ENCODE assay signal across 30 cellular contexts in the genomic region with DNA sequence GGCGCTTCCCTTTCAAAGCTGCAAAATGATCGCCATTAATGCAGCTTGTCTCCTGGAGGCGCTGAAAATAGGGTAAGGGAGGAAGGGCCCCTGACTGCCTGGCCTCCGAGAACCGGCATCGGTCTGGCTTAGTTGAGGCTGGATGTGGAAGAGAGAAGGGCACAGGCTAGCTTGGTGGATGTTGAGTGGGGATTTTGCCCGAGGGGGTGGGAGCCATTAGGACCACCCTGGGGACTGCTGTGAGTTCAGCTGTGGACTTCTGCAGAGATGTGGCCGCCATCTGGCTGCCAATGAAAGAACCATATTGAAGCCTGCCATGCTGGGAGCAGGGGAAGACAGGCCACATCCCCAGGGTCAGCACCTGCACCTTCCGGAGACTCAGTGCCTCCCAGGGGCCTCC. TPM values are rescaled to one million over a fixed set of nuclear protein-coding genes. Genes with fewer than 3 reads are reported as not detected.
"Had no signal": no experiment of that assay in that cellular context is flagged by ENCODE, and none has a peak within 500 bp of the region (broad histone marks: within the 10 kb centered on the region; RNA-seq: fewer than 3 reads in every experiment).

No MANE protein-coding gene starts in this region.

- H3K4me3 Mint-ChIP-seq: activated CD4-positive, alpha-beta memory T cell treated with anti-CD3 and anti-CD28 coated beads, Interleukin-2, amount 10 ng/mL, durations not matched to agents 7 days and 5 days; activated CD4-positive, alpha-beta T cell treated with anti-CD3 and anti-CD28 coated beads for 36 hours; activated CD4-positive, alpha-beta T cell treated with anti-CD3 and anti-CD28 coated beads, Interleukin-2, amount 10 ng/mL, durations not matched to agents 24 days and 14 days; activated naive CD4-positive, alpha-beta T cell treated with anti-CD3 and anti-CD28 coated beads, Interleukin-2, amount 10 ng/mL, durations not matched to agents 7 days and 5 days; activated naive CD8-positive, alpha-beta T cell treated with anti-CD3 and anti-CD28 coated beads, Interleukin-2, amount 10 ng/mL, durations not matched to agents 7 days and 5 days; activated T-cell treated with anti-CD3 and anti-CD28 coated beads, Interleukin-2, amount 50 U/mL, for 24 hours; activated T-cell treated with anti-CD3 and anti-CD28 coated beads, Interleukin-2, amount 50 U/mL, for 72 hours; brain; effector memory CD8-positive, alpha-beta T cell had no signal

- H3K4me1 Mint-ChIP-seq: activated CD4-positive, alpha-beta T cell treated with anti-CD3 and anti-CD28 coated beads for 36 hours; brain had no signal

- H3K36me3 ChIP-seq: ascending aorta, breast epithelium, cardiac muscle cell, esophagus muscularis mucosa, gastrocnemius medialis had no signal

- ATAC-seq: activated CD4-positive, alpha-beta T cell treated with anti-CD3 and anti-CD28 coated beads for 36 hours; activated naive CD4-positive, alpha-beta T cell treated with anti-CD3 and anti-CD28 coated beads, Interleukin-2, amount 50 U/mL, for 72 hours; activated T-cell treated with anti-CD3 and anti-CD28 coated beads, Interleukin-2, amount 50 U/mL, for 72 hours; effector memory CD8-positive, alpha-beta T cell; foreskin keratinocyte; gastrocnemius medialis had no signal

- H3K27ac ChIP-seq: ascending aorta, breast epithelium, cardiac muscle cell, esophagus muscularis mucosa, foreskin keratinocyte, gastrocnemius medialis had no signal

- H3K9me3 Mint-ChIP-seq: activated CD4-positive, alpha-beta memory T cell treated with anti-CD3 and anti-CD28 coated beads, Interleukin-2, amount 10 ng/mL, durations not matched to agents 7 days and 5 days; activated naive CD4-positive, alpha-beta T cell treated with anti-CD3 and anti-CD28 coated beads, Interleukin-2, amount 10 ng/mL, durations not matched to agents 7 days and 5 days; activated naive CD4-positive, alpha-beta T cell treated with anti-CD3 and anti-CD28 coated beads, Interleukin-2, amount 50 U/mL, for 72 hours; activated T-cell treated with anti-CD3 and anti-CD28 coated beads, Interleukin-2, amount 50 U/mL, for 24 hours; brain; effector memory CD8-positive, alpha-beta T cell had no signal

- DNase-seq: activated CD4-positive, alpha-beta memory T cell treated with anti-CD3 and anti-CD28 coated beads, Interleukin-2, amount 10 ng/mL, durations not matched to agents 7 days and 5 days; activated CD4-positive, alpha-beta T cell treated with anti-CD3 and anti-CD28 coated beads for 36 hours; activated CD4-positive, alpha-beta T cell treated with anti-CD3 and anti-CD28 coated beads, Interleukin-2, amount 10 ng/mL, durations not matched to agents 24 days and 14 days; activated CD4-positive, alpha-beta T cell treated with anti-CD3 and anti-CD28 coated beads, Interleukin-2, amount 50 U/mL, for 4 hours; activated CD4-positive, CD25-positive, alpha-beta regulatory T cell; activated CD4-positive, CD25-positive, alpha-beta regulatory T cell treated with anti-CD3 and anti-CD28 coated beads, Interleukin-2, amount 50 U/mL, for 72 hours; activated CD8-positive, alpha-beta memory T cell treated with anti-CD3 and anti-CD28 coated beads, Interleukin-2, amount 50 U/mL, for 48 hours; activated gamma-delta T cell; activated naive CD4-positive, alpha-beta T cell; activated naive CD4-positive, alpha-beta T cell treated with anti-CD3 and anti-CD28 coated beads, Interleukin-2, amount 10 ng/mL, durations not matched to agents 7 days and 5 days; activated naive CD8-positive, alpha-beta T cell treated with anti-CD3 and anti-CD28 coated beads, Interleukin-2, amount 10 ng/mL, durations not matched to agents 7 days and 5 days; activated T-cell treated with anti-CD3 and anti-CD28 coated beads for 4 hours; activated T-cell treated with anti-CD3 and anti-CD28 coated beads, Interleukin-2, amount 50 U/mL, for 24 hours; activated T-cell treated with anti-CD3 and anti-CD28 coated beads, Interleukin-2, amount 50 U/mL, for 72 hours; central memory CD4-positive, alpha-beta T cell; cortex of kidney; dermis blood vessel endothelial cell; effector CD4-positive, alpha-beta T cell; effector memory CD8-positive, alpha-beta T cell; erythroblast; foreskin keratinocyte; gastrocnemius medialis; T-helper 2 cell had no signal

- H3K27me3 ChIP-seq: ascending aorta, cardiac muscle cell, gastrocnemius medialis had no signal

- H3K4me3 ChIP-seq: ascending aorta, breast epithelium, cardiac muscle cell, esophagus muscularis mucosa, gastrocnemius medialis had no signal

- H3K4me1 ChIP-seq: ascending aorta, breast epithelium, esophagus muscularis mucosa, foreskin keratinocyte, gastrocnemius medialis had no signal

- H3K36me3 Mint-ChIP-seq: activated naive CD4-positive, alpha-beta T cell treated with anti-CD3 and anti-CD28 coated beads, Interleukin-2, amount 10 ng/mL, durations not matched to agents 7 days and 5 days; activated naive CD4-positive, alpha-beta T cell treated with anti-CD3 and anti-CD28 coated beads, Interleukin-2, amount 50 U/mL, for 72 hours; activated naive CD8-positive, alpha-beta T cell treated with anti-CD3 and anti-CD28 coated beads, Interleukin-2, amount 10 ng/mL, durations not matched to agents 7 days and 5 days; brain had no signal

- H3K9me3 ChIP-seq: ascending aorta, breast epithelium, esophagus muscularis mucosa, gastrocnemius medialis had no signal

- H3K27ac Mint-ChIP-seq: activated CD4-positive, alpha-beta memory T cell treated with anti-CD3 and anti-CD28 coated beads, Interleukin-2, amount 10 ng/mL, durations not matched to agents 7 days and 5 days; activated CD4-positive, alpha-beta T cell treated with anti-CD3 and anti-CD28 coated beads for 36 hours; activated CD4-positive, alpha-beta T cell treated with anti-CD3 and anti-CD28 coated beads, Interleukin-2, amount 10 ng/mL, durations not matched to agents 24 days and 14 days; activated naive CD4-positive, alpha-beta T cell treated with anti-CD3 and anti-CD28 coated beads, Interleukin-2, amount 10 ng/mL, durations not matched to agents 7 days and 5 days; activated naive CD4-positive, alpha-beta T cell treated with anti-CD3 and anti-CD28 coated beads, Interleukin-2, amount 50 U/mL, for 72 hours; activated naive CD8-positive, alpha-beta T cell treated with anti-CD3 and anti-CD28 coated beads, Interleukin-2, amount 10 ng/mL, durations not matched to agents 7 days and 5 days; activated T-cell treated with anti-CD3 and anti-CD28 coated beads, Interleukin-2, amount 50 U/mL, for 24 hours; activated T-cell treated with anti-CD3 and anti-CD28 coated beads, Interleukin-2, amount 50 U/mL, for 72 hours; effector memory CD8-positive, alpha-beta T cell had no signal

RNA-seq across cellular contexts. Expression of a gene that starts 57.0 kb away (rescaled TPM):
- total RNA-seq: activated CD4-positive, alpha-beta memory T cell treated with anti-CD3 and anti-CD28 coated beads, Interleukin-2, amount 10 ng/mL, durations not matched to agents 7 days and 5 days; activated CD4-positive, alpha-beta T cell treated with anti-CD3 and anti-CD28 coated beads for 36 hours; activated CD4-positive, alpha-beta T cell treated with anti-CD3 and anti-CD28 coated beads, Interleukin-2, amount 10 ng/mL, durations not matched to agents 24 days and 14 days; activated naive CD4-positive, alpha-beta T cell treated with anti-CD3 and anti-CD28 coated beads, Interleukin-2, amount 50 U/mL, for 72 hours; activated naive CD8-positive, alpha-beta T cell treated with anti-CD3 and anti-CD28 coated beads, Interleukin-2, amount 10 ng/mL, durations not matched to agents 7 days and 5 days; activated T-cell treated with anti-CD3 and anti-CD28 coated beads, Interleukin-2, amount 50 U/mL, for 72 hours; cardiac muscle cell; dermis blood vessel endothelial cell; foreskin keratinocyte; T-helper 1 cell treated with Interleukin-12 subunit alpha and Interleukin-12 subunit beta and Interleukin-4 antibody, amounts not matched to agents 30 ng/mL and 1 ng/mL, for 36 hours had no signal
- polyA plus RNA-seq: foreskin keratinocyte had no signal
